Comparison of ENCODE assay signal across 15 cellular contexts in the genomic region with DNA sequence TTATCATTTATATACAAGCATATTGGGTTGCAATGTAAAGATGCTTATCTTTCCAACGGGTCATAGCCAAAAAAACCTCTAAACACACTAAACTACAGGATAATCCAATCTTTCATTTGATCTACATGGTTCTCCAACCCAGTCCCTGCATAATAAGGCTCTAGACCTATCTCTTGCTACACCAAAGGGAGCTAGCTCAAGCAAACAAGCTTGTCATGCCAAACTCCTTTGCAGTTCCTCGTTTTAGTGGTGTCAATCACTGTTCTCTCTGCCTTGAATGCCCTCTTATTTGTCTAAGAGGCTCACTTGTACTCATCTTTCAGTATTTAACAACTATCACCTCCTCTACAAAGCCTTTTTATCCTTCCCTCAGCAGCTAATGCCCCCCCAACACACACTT. TPM values are rescaled to one million over a fixed set of nuclear protein-coding genes. Genes with fewer than 3 reads are reported as not detected.
DNase-seq lines count a peak whose midpoint lies in the region; ATAC-seq and TF ChIP-seq lines count a peak whose summit lies in the region.
"Had no signal": no experiment of that assay in that cellular context is flagged by ENCODE, and none has a peak within 500 bp of the region (broad histone marks: within the 10 kb centered on the region; RNA-seq: fewer than 3 reads in every experiment).

No MANE protein-coding gene starts in this region.

- H3K4me3 ChIP-seq in gastrocnemius medialis (peak overlapping the region in 3 of 4 donors; percentile 7 to 16 (median 16)), tibial artery (no peak overlapping the region), GM23248 (no peak overlapping the region)
- H3K4me3 ChIP-seq: tibial nerve had no signal

- peak overlapping the region in 2 of 5 experiments; percentile 35 to 95 for H3K27ac Mint-ChIP-seq in brain
- H3K27ac Mint-ChIP-seq: IgD-negative memory B cell had no signal

- H3F3A ChIP-seq in GM23248 (ENCODE audit: insufficient read depth): peaks cover 10% of the 10 kb centered on the region; the same call in 1 of the 2 replicates

- intact Hi-C loops in gastrocnemius medialis (cut with DNase I; ENCODE audit: low total_unique reads): loop anchor here (5.0 kb wide), 1 partner anchor 304 kb away; no protein-coding TSS in a partner anchor
- intact Hi-C loops in tibial artery (cut with DNase I; ENCODE audit: low total_unique reads): no loop called here

- H3K36me3 ChIP-seq in gastrocnemius medialis (no peaks in the 10 kb centered on the region), tibial artery (no peaks in the 10 kb centered on the region), GM23248 (ENCODE audit: low read depth) (no peaks in the 10 kb centered on the region)
- H3K36me3 ChIP-seq: tibial nerve had no signal

- H3K27me3 ChIP-seq in gastrocnemius medialis (no peaks in the 10 kb centered on the region), tibial artery (no peaks in the 10 kb centered on the region), GM23248 (replicated peaks; ENCODE audit: insufficient read depth) (no peaks in the 10 kb centered on the region)
- H3K27me3 ChIP-seq: tibial nerve had no signal

- peak overlapping the region; percentile 93 to 97 (median 96) for H3K27ac ChIP-seq in gastrocnemius medialis
- H3K27ac ChIP-seq in tibial artery: no peak overlapping the region
- H3K27ac ChIP-seq in GM23248: no peak overlapping the region
- H3K27ac ChIP-seq: tibial nerve had no signal

- no peaks in the 10 kb centered on the region for H3K9me3 Mint-ChIP-seq in brain
- H3K9me3 Mint-ChIP-seq: IgD-negative memory B cell had no signal

- H3K4me1 Mint-ChIP-seq in brain: peaks cover 82% of the 10 kb centered on the region

- H3K9me3 ChIP-seq in gastrocnemius medialis (no peaks in the 10 kb centered on the region), tibial artery (no peaks in the 10 kb centered on the region), GM23248 (ENCODE audit: low read depth) (no peaks in the 10 kb centered on the region)
- H3K9me3 ChIP-seq: tibial nerve had no signal

- no peak for TF ChIP-seq POLR2A in gastrocnemius medialis (IDR thresholded peaks at IDR 0.05)

- DNase-seq in SKM-1 treated with dmso at 0.1 percent for 144 hours (lab: John Stamatoyannopoulos, UW; ENCODE audit: unreplicated experiment) (peak; percentile 32), SKM-1 (lab: John Stamatoyannopoulos, UW; ENCODE audit: unreplicated experiment) (no peak), NCI-H187 treated with DMSO at 0.1 percent for 48 hours (lab: John Stamatoyannopoulos, UW) (peak; percentile 85), gastrocnemius medialis (no peak), tibial artery (no peak), GM23248 (no peak)
- DNase-seq: left cardiac atrium; NCI-H1694; stimulated activated CD4-positive, alpha-beta T cell treated with anti-CD3 and anti-CD28 coated beads, Interleukin-2, amount 100 ng/mL, for 48 hours; T-helper 1 cell had no signal

- ATAC-seq in gastrocnemius medialis: peak; percentile 42 to 64
- no peak for ATAC-seq in HG02798 (IDR thresholded peaks at IDR 0.05; ENCODE audit: poor library complexity, unreplicated experiment)
- ATAC-seq: esophagus mucosa had no signal

- H3K4me3 Mint-ChIP-seq in brain: peak overlapping the region; percentile 46 to 97 (median 92)
- H3K4me3 Mint-ChIP-seq: IgD-negative memory B cell had no signal

- H3K36me3 Mint-ChIP-seq in brain: peaks cover 23% of the 10 kb centered on the region

- in situ Hi-C loops in gastrocnemius medialis (cut with MboI; ENCODE audit: low sequenced_read_pairs in 4 of 4) (no loop called here), GM23248 (cut with MboI) (no loop called here)

- H4K20me1 ChIP-seq in GM23248 (ENCODE audit: insufficient read depth): 0 out of 2 replicates have a peak, but pooled peaks cover 5% of the 10 kb centered on the region

- H3K27me3 Mint-ChIP-seq in brain: peaks cover 26% of the 10 kb centered on the region

- H2AFZ ChIP-seq in GM23248: no peak overlapping the region

- WGBS in GM23248 (ENCODE audit: low coverage in 1 of 2, low lambda C conversion rate in 2 of 2, missing lambda C conversion rate in 2 of 2), 2 experiments: 95 to 100% methylated on average over 2 of the region's 2 CpGs

- H3K4me2 ChIP-seq in GM23248 (ENCODE audit: unreplicated experiment): no peak overlapping the region

- peaks cover 97% of the 10 kb centered on the region for H3K79me2 ChIP-seq in GM23248 (ENCODE audit: insufficient read depth)

- H3K9me2 ChIP-seq in GM23248 (ENCODE audit: insufficient read depth): no peaks in the 10 kb centered on the region

- H3K9ac ChIP-seq in GM23248: no peak overlapping the region

- H3K4me1 ChIP-seq in gastrocnemius medialis: peaks cover 30 to 40% of the 10 kb centered on the region in 2 donors
- H3K4me1 ChIP-seq in tibial artery: peaks cover 0 to 15% (median 7%) of the 10 kb centered on the region in 4 donors
- peaks cover 33% of the 10 kb centered on the region for H3K4me1 ChIP-seq in GM23248 (ENCODE audit: insufficient read depth)

- no peak for TF ChIP-seq CTCF in brain (conservative IDR thresholded peaks at IDR 0.05)
- no peak for TF ChIP-seq CTCF in gastrocnemius medialis (IDR thresholded peaks at IDR 0.05 in 4 of 5, conservative IDR thresholded peaks at IDR 0.05 in 1 of 5)
- TF ChIP-seq CTCF in tibial artery (IDR thresholded peaks at IDR 0.05): no peak

RNA-seq across cellular contexts. Expression of a gene that starts 5.6 kb away (rescaled TPM):
- polyA plus RNA-seq in brain (ENCODE audit: insufficient read depth, low read depth, low replicate concordance): 1.6 TPM
- 10 to 100 TPM; 23.5 to 51.0 (median 33.0) TPM for total RNA-seq in gastrocnemius medialis
- total RNA-seq in GM23248 (2014; rRNA removed; shearing (Covaris generic)): 6.1 and 11.1 TPM in 2 replicates
- polyA plus RNA-seq in GM23248 (2016; fragmentation: Nextera tagmentation; extraction: Ambion mirVana): 4.7 and 5.3 TPM in 2 replicates

Comparison
In these comparisons a context has a peak if more than half of its experiments do, and no peak if none do; other contexts are left out.
1. DNase-seq: peak in SKM-1 treated with dmso at 0.1 percent for 144 hours (single experiment) and NCI-H187 treated with DMSO at 0.1 percent for 48 hours (single experiment); none in SKM-1 (single experiment), gastrocnemius medialis (0 of 2), tibial artery (0 of 2) and GM23248 (single experiment).
2. H3K27ac ChIP-seq: peak in gastrocnemius medialis (4 of 4); none in tibial artery (0 of 2) and GM23248 (single experiment).
3. H3K4me3 ChIP-seq: peak in gastrocnemius medialis (3 of 4); none in tibial artery (0 of 2) and GM23248 (single experiment).